ENCODE assay signal across 8 cellular contexts in the genomic region with DNA sequence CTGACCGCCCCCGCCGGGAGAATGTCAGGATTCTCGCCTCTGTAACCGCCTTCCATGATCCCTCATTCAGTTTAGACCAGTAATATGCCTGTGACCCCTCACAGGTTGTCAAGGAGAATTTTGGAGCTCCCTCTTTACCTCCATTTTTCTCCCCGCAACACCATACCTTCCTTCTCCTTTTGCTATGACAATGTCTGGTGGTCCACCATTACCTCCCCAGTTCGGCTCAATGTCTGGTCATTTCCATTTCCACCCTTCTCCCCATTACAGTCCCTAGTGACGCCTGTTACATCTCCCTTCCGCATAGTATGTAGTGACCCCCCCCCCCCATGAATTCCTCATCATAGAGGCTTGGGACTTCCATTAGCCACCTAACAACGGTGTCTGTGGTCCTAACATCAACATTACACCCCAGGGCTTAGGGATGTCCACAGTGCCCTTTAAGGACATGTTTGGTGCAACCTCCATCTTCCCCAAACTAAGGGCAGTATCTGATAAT. TPM values are rescaled to one million over a fixed set of nuclear protein-coding genes. Genes with fewer than 3 reads are reported as not detected.
A peak's percentile ranks its signal among the peaks of the same experiment; 100 is the strongest.
DNase-seq lines count a peak whose midpoint lies in the region; ATAC-seq and TF ChIP-seq lines count a peak whose summit lies in the region.

No MANE protein-coding gene starts in this region.

- H3K18ac ChIP-seq in trophoblast cell (ENCODE audit: low read length), result peak overlapping the region; percentile 59

- peak overlapping the region; percentile 73; the same call in 1 of the 2 replicates for H3K27ac ChIP-seq in DOHH2 (ENCODE audit: low read depth, low read length)
- H3K27ac ChIP-seq in RWPE1, result peak overlapping the region; percentile 88
- peak overlapping the region; percentile 93 to 98 for H3K27ac ChIP-seq in esophagus (ENCODE audit: low read depth in 2 of 2, low read length in 1 of 2)
- no peak overlapping the region for H3K27ac ChIP-seq in trophoblast cell (ENCODE audit: low read depth, low read length)

- H3K4me1 ChIP-seq in DOHH2 (ENCODE audit: control insufficient read depth, low read length) (peaks cover 21% of the 10 kb centered on the region), esophagus (ENCODE audit: control insufficient read depth in 2 of 2, insufficient read depth in 2 of 2, low read length in 1 of 2) (no peaks in the 10 kb centered on the region), trophoblast cell (ENCODE audit: control insufficient read depth in 1 of 2, insufficient read depth in 2 of 2, low read length in 2 of 2) (peaks cover 3% of the 10 kb centered on the region in 2 experiments)

- H3K4me3 ChIP-seq in DOHH2 (ENCODE audit: low read length) (peak overlapping the region; percentile 83), esophagus (ENCODE audit: low read depth in 1 of 2, low read length in 2 of 2) (peak overlapping the region; percentile 44 to 66), trophoblast cell (ENCODE audit: low read depth, low read length) (peak overlapping the region; percentile 92)

- TF ChIP-seq CTCF in DOHH2 (IDR thresholded peaks at IDR 0.05; ENCODE audit: low read depth, low read length, poor library complexity, severe bottlenecking) (no peak), RWPE1 (conservative IDR thresholded peaks at IDR 0.05; ENCODE audit: low read depth) (no peak), GM10248 (IDR thresholded peaks at IDR 0.05; ENCODE audit: control extremely low read depth, extremely low read depth, low read depth, missing control alignments) (no peak)

- peak overlapping the region; percentile 80 for H3K9ac ChIP-seq in trophoblast cell (ENCODE audit: low read length)

- POLR2A ChIA-PET in RWPE1 (lab: Yijun Ruan, JAX; ENCODE audit: low non-redundant PET) (no interaction called here), GM10248 (lab: Yijun Ruan, JAX) (no interaction called here)

- H3K27me3 ChIP-seq in DOHH2 (ENCODE audit: control insufficient read depth, low read length), result no peaks in the 10 kb centered on the region
- no peaks in the 10 kb centered on the region for H3K27me3 ChIP-seq in esophagus (ENCODE audit: control insufficient read depth in 1 of 2, insufficient read depth in 2 of 2, low read length in 2 of 2)
- no peaks in the 10 kb centered on the region for H3K27me3 ChIP-seq in trophoblast cell (ENCODE audit: insufficient read depth, low read length)

- 2 to 30% methylated on average over 10 of the region's 10 CpGs for WGBS in esophagus, 2 donors
- no CpG with 5 or more reads among the region's 10 CpGs for WGBS in trophoblast cell (ENCODE audit: extremely low coverage, insufficient coverage, insufficient read length)

- H4K20me1 ChIP-seq in DOHH2 (ENCODE audit: control insufficient read depth, insufficient read depth, low read depth, low read length), result no peaks in the 10 kb centered on the region

- peaks cover 8% of the 10 kb centered on the region for H3K79me1 ChIP-seq in trophoblast cell (ENCODE audit: low read length)

- H3K79me2 ChIP-seq in DOHH2 (ENCODE audit: control insufficient read depth, low read length) (peaks cover 31% of the 10 kb centered on the region), trophoblast cell (ENCODE audit: control insufficient read depth, insufficient read depth, low read length, poor library complexity) (peaks cover 2% of the 10 kb centered on the region)

- peak overlapping the region; percentile 1 for H3K4ac ChIP-seq in trophoblast cell (ENCODE audit: low read depth, low read length)

- DNase-seq in RWPE1 (ENCODE audit: low spot score), result no peak
- no peak for DNase-seq in trophoblast cell
- no peak for DNase-seq in NCI-H187 (lab: John Stamatoyannopoulos, UW)
- DNase-seq in GM10248 (ENCODE audit: extremely low spot score), result no peak

- H3K9me3 ChIP-seq in DOHH2 (ENCODE audit: control insufficient read depth, insufficient read depth, low read length) (no peaks in the 10 kb centered on the region), esophagus (ENCODE audit: control insufficient read depth in 2 of 2, insufficient read depth in 1 of 2, low read depth in 1 of 2, low read length in 1 of 2) (peaks cover 0 to 2% of the 10 kb centered on the region in 2 donors), trophoblast cell (ENCODE audit: insufficient read depth, low read depth, low read length) (no peaks in the 10 kb centered on the region)

- H2BK120ac ChIP-seq in trophoblast cell (ENCODE audit: insufficient read depth, low read length, poor library complexity), result no peak overlapping the region

- H3K36me3 ChIP-seq in DOHH2 (ENCODE audit: control insufficient read depth, low read length), result peaks cover 32% of the 10 kb centered on the region
- H3K36me3 ChIP-seq in esophagus (ENCODE audit: control insufficient read depth in 2 of 2, insufficient read depth in 2 of 2, low read length in 1 of 2), result peaks cover 4 to 7% of the 10 kb centered on the region in 2 donors
- H3K36me3 ChIP-seq in trophoblast cell (ENCODE audit: control insufficient read depth in 1 of 2, insufficient read depth in 2 of 2, low read length in 2 of 2), result peaks cover 15 to 23% of the 10 kb centered on the region in 2 experiments

- no peaks in the 10 kb centered on the region for H3F3A ChIP-seq in DOHH2 (ENCODE audit: control insufficient read depth, insufficient read depth)

- H2BK12ac ChIP-seq in trophoblast cell (ENCODE audit: low read length), result no peak overlapping the region

- no peak overlapping the region for H4K12ac ChIP-seq in trophoblast cell (ENCODE audit: low read depth, low read length)

- no peak overlapping the region for H3K23ac ChIP-seq in trophoblast cell (ENCODE audit: low read length)

- H2BK5ac ChIP-seq in trophoblast cell (ENCODE audit: low read depth, low read length, poor library complexity), result no peak overlapping the region

- H3K14ac ChIP-seq in trophoblast cell (ENCODE audit: low read length), result no peak overlapping the region

- CTCF ChIA-PET in RWPE1 (lab: Yijun Ruan, JAX) (no interaction called here), GM10248 (lab: Yijun Ruan, JAX) (interaction anchor here (1.1 to 1.5 kb wide), 2 partner anchors 28 to 83 kb away, joined by 3 read pairs; no protein-coding TSS in a partner anchor)

- no peak overlapping the region for H2AFZ ChIP-seq in trophoblast cell (ENCODE audit: insufficient read depth, low read length, poor library complexity)

- H2AK5ac ChIP-seq in trophoblast cell (ENCODE audit: low read length), result no peak overlapping the region

- H3K9me2 ChIP-seq in DOHH2 (replicated peaks; ENCODE audit: control insufficient read depth, low read length), result no peaks in the 10 kb centered on the region

- H4K91ac ChIP-seq in trophoblast cell (ENCODE audit: low read depth, low read length), result peak overlapping the region; percentile 2

- ATAC-seq in HG03439 (IDR thresholded peaks at IDR 0.05; ENCODE audit: unreplicated experiment) (no peak), HG02938 (IDR thresholded peaks at IDR 0.05; ENCODE audit: unreplicated experiment) (no peak)

- H3K4me2 ChIP-seq in DOHH2 (ENCODE audit: low read length) (peak overlapping the region; percentile 69), trophoblast cell (ENCODE audit: low read length) (peak overlapping the region; percentile 93)

- no peak overlapping the region for H4K8ac ChIP-seq in trophoblast cell (ENCODE audit: low read depth, low read length)

RNA-seq across cellular contexts. Expression of gene ARAF, which starts 0.7 kb away (rescaled TPM):
- 10 to 100 TPM; 20.9 to 24.3 TPM for polyA plus RNA-seq in esophagus
- 38.1 and 39.8 TPM in 2 replicates for polyA plus RNA-seq in trophoblast cell (2013)

RNA-seq across cellular contexts. Expression of gene TIMP1, which starts 20.5 kb away (rescaled TPM):
- polyA plus RNA-seq in esophagus, result 10 to 100 TPM; 27.7 to 52.6 TPM
- 103 and 104 TPM in 2 replicates for polyA plus RNA-seq in trophoblast cell (2013)

RNA-seq across cellular contexts. Expression of gene SYN1, which starts 58.0 kb away (rescaled TPM):
- under 1 TPM; 0.08 to 0.14 TPM for polyA plus RNA-seq in esophagus
- 5.7 and 6.4 TPM in 2 replicates for polyA plus RNA-seq in trophoblast cell (2013)
